In the genomic region with DNA sequence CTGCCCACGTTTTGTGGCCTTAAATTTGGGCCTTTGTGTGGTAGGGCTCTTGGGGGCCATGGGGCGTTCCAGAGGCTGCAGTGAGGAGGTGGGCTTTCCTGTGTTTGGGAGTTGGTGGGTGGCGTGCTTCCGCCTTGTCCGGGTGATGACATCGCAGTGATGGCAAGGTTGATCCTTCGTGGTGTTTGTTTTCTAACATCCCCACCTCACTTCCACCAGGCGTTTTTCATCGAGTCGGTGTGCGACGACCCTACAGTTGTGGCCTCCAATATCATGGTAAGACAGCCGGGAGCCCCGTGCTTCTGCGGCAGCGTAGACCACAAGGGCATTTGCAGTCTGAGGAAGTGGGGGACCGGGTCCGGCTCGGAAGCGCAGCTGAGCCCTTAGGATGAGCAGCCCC, we compare ENCODE assay signal across 15 cellular contexts.
"Had no signal": no experiment of that assay in that cellular context is flagged by ENCODE, and none has a peak within 500 bp of the region (broad histone marks: within the 10 kb centered on the region; RNA-seq: fewer than 3 reads in every experiment).

No MANE protein-coding gene starts in this region.

- H3K27ac Mint-ChIP-seq: activated CD8-positive, alpha-beta memory T cell treated with anti-CD3 and anti-CD28 coated beads, Interleukin-2, amount 10 ng/mL, durations not matched to agents 7 days and 5 days; activated naive CD4-positive, alpha-beta T cell treated with anti-CD3 and anti-CD28 coated beads for 36 hours; memory B cell; WTC11 had no signal

- H3K79me2 ChIP-seq: parathyroid adenoma had no signal

- H3K9me3 Mint-ChIP-seq: activated naive CD4-positive, alpha-beta T cell treated with anti-CD3 and anti-CD28 coated beads for 36 hours; memory B cell; neural crest cell; WTC11 had no signal

- H3K4me3 Mint-ChIP-seq: activated CD8-positive, alpha-beta memory T cell treated with anti-CD3 and anti-CD28 coated beads, Interleukin-2, amount 10 ng/mL, durations not matched to agents 7 days and 5 days; activated naive CD4-positive, alpha-beta T cell treated with anti-CD3 and anti-CD28 coated beads for 36 hours; memory B cell; neural crest cell; WTC11 had no signal

- H3K4me3 ChIP-seq: adrenal gland, colonic mucosa, heart right ventricle, skin epidermis had no signal

- H3K9ac ChIP-seq: parathyroid adenoma had no signal

- DNase-seq: activated CD4-positive, alpha-beta T cell treated with anti-CD3 and anti-CD28 coated beads, Interleukin-2, amount 50 U/mL, for 1 hour; activated CD8-positive, alpha-beta memory T cell treated with anti-CD3 and anti-CD28 coated beads, Interleukin-2, amount 10 ng/mL, durations not matched to agents 7 days and 5 days; activated naive CD4-positive, alpha-beta T cell treated with anti-CD3 and anti-CD28 coated beads for 36 hours; adrenal gland; caudate nucleus; colonic mucosa; foreskin keratinocyte; heart right ventricle; islet precursor cell; trophoblast cell had no signal

- H3K27me3 Mint-ChIP-seq: activated CD8-positive, alpha-beta memory T cell treated with anti-CD3 and anti-CD28 coated beads, Interleukin-2, amount 10 ng/mL, durations not matched to agents 7 days and 5 days; memory B cell had no signal

- H2AFZ ChIP-seq: parathyroid adenoma had no signal

- H3K4me1 Mint-ChIP-seq: activated CD8-positive, alpha-beta memory T cell treated with anti-CD3 and anti-CD28 coated beads, Interleukin-2, amount 10 ng/mL, durations not matched to agents 7 days and 5 days had no signal

- H3K27ac ChIP-seq: adrenal gland, colonic mucosa, foreskin keratinocyte, heart right ventricle, parathyroid adenoma, skin epidermis had no signal

- H3K27me3 ChIP-seq: adrenal gland, colonic mucosa, foreskin keratinocyte, heart right ventricle had no signal

- H3K4me1 ChIP-seq: colonic mucosa, parathyroid adenoma had no signal

- H3K9me3 ChIP-seq: adrenal gland, colonic mucosa, heart right ventricle had no signal
